ENCODE assay signal across 13 cellular contexts in the genomic region with DNA sequence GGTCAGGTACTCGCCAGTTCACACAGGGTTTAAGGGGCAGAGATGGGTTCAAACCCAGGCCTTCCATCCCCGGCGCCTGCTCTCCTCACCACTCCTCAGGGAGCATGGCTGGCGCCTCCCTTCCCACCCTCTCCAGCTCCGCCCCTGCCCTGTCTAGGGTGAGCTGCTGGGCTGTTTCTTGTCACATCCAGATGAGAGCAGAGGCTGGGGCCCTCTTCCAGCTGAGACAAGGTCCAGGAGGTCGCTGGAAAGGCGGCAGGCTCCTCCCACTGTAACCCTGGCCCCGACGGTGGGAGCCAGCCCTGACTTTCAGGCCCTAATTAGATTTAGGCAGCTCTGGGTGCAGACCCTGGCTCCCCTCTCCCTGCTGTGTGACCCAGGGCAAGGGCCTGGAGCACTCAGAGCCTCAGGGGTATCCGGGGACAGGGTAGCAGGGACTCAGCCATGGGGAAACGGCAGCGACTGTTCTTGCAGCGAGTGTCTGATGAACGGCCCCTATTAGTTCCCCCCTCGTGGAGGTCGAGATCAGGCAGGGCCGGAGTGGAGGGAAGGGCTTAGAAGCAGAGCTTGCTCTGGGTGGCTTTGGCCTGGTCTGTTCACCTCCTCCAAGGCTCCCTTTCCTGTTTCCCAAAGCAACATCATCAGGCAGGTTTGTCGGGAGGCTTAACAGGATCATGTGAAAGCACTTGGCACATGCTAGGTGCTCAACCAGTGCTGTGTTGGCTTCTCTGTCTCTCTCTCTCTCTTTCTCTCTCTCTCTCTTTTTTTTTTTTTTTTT. TPM values are rescaled to one million over a fixed set of nuclear protein-coding genes. Genes with fewer than 3 reads are reported as not detected.
DNase-seq lines count a peak whose midpoint lies in the region; ATAC-seq, FAIRE-seq and TF ChIP-seq lines count a peak whose summit lies in the region.
"Had no signal": no experiment of that assay in that cellular context is flagged by ENCODE, and none has a peak within 500 bp of the region (broad histone marks: within the 10 kb centered on the region; RNA-seq: fewer than 3 reads in every experiment).

No MANE protein-coding gene starts in this region.

- no peak overlapping the region for H3K4me3 Mint-ChIP-seq in WTC11
- H3K4me3 Mint-ChIP-seq: activated naive CD4-positive, alpha-beta T cell treated with anti-CD3 and anti-CD28 coated beads, Interleukin-2, amount 50 U/mL, for 24 hours; CD4-positive, alpha-beta T cell had no signal

- peaks cover 4% of the 10 kb centered on the region; the same call in 1 of the 2 replicates for H3K9me3 Mint-ChIP-seq in WTC11
- H3K9me3 Mint-ChIP-seq: activated naive CD4-positive, alpha-beta T cell treated with anti-CD3 and anti-CD28 coated beads, Interleukin-2, amount 50 U/mL, for 24 hours; CD4-positive, alpha-beta T cell had no signal

- no peak for DNase-seq in HTR-8/SVneo (ENCODE audit: insufficient read length, low spot score)
- no peak for DNase-seq in WTC11 (ENCODE audit: low spot score)
- peak; percentile 94 for DNase-seq in islet precursor cell
- no peak for DNase-seq in sciatic nerve (ENCODE audit: low spot score)
- DNase-seq in SIG-M5 (lab: John Stamatoyannopoulos, UW) = no peak
- DNase-seq in NCI-H1105 (lab: John Stamatoyannopoulos, UW) = no peak
- DNase-seq: CD4-positive, alpha-beta T cell; NCI-H1417 treated with DMSO at 0.1 percent for 48 hours; NCI-H526 treated with DMSO at 0.1 percent for 48 hours; psoas muscle; stimulated activated naive CD8-positive, alpha-beta T cell treated with anti-CD3 and anti-CD28 coated beads, Interleukin-15, Interleukin-2, amounts not matched to agents 100 U/mL and 50 U/mL, for 24 hours had no signal

- H3K4me1 Mint-ChIP-seq in WTC11 = peaks cover 27% of the 10 kb centered on the region

- CTCF ChIA-PET in WTC11 (lab: Charles Lee) = interaction anchor here (0.6 to 4.9 kb wide), 5 partner anchors 15 to 71 kb away, joined by 3 to 31 read pairs (median 3); no protein-coding TSS in a partner anchor

- no peaks in the 10 kb centered on the region for H3K36me3 Mint-ChIP-seq in WTC11
- H3K36me3 Mint-ChIP-seq: activated naive CD4-positive, alpha-beta T cell treated with anti-CD3 and anti-CD28 coated beads, Interleukin-2, amount 50 U/mL, for 24 hours had no signal

- no peak for TF ChIP-seq CTCF in WTC11 (IDR thresholded peaks at IDR 0.05)

- FAIRE-seq in HTR-8/SVneo (lab: Jason Lieb, UNC) = peak; percentile 4

- intact Hi-C loops in sciatic nerve (cut with DNase I) = no loop called here

- POLR2A ChIA-PET in WTC11 (lab: Charles Lee) = no interaction called here

- ATAC-seq in WTC11 (peak; percentile 37), sciatic nerve (peak; percentile 74), GM21360 (IDR thresholded peaks at IDR 0.05; ENCODE audit: unreplicated experiment) (no peak)
- ATAC-seq: psoas muscle; stimulated activated naive CD8-positive, alpha-beta T cell treated with anti-CD3 and anti-CD28 coated beads, Interleukin-15, Interleukin-2, amounts not matched to agents 100 U/mL and 50 U/mL, for 24 hours had no signal

- no peak overlapping the region for H3K27ac Mint-ChIP-seq in WTC11
- H3K27ac Mint-ChIP-seq: activated naive CD4-positive, alpha-beta T cell treated with anti-CD3 and anti-CD28 coated beads, Interleukin-2, amount 50 U/mL, for 24 hours; CD4-positive, alpha-beta T cell had no signal

- no peaks in the 10 kb centered on the region; the same call in none of the 2 replicates for H3K27me3 Mint-ChIP-seq in WTC11 (ENCODE audit: low read depth)
- H3K27me3 Mint-ChIP-seq: activated naive CD4-positive, alpha-beta T cell treated with anti-CD3 and anti-CD28 coated beads, Interleukin-2, amount 50 U/mL, for 24 hours had no signal

TF ChIP-seq in WTC11, 78 proteins besides CTCF, POLR2A, EP300 and RAD21:
- TF ChIP-seq KAT7 (CRISPR knock-in tag; IDR thresholded peaks at IDR 0.05; ENCODE audit: borderline replicate concordance) (no peak), ZBTB21 (CRISPR knock-in tag; IDR thresholded peaks at IDR 0.05; ENCODE audit: borderline replicate concordance) (no peak), FOXJ3 (CRISPR knock-in tag; IDR thresholded peaks at IDR 0.05; ENCODE audit: borderline replicate concordance) (no peak), NFYB (CRISPR knock-in tag; conservative IDR thresholded peaks at IDR 0.05; ENCODE audit: low read depth) (no peak), RELA (CRISPR knock-in tag; IDR thresholded peaks at IDR 0.05; ENCODE audit: borderline replicate concordance) (no peak), HMGA2 (CRISPR knock-in tag; IDR thresholded peaks at IDR 0.05) (no peak), EMX1 (CRISPR knock-in tag; IDR thresholded peaks at IDR 0.05) (no peak), TEAD1 (CRISPR knock-in tag; IDR thresholded peaks at IDR 0.05) (no peak), NFE2L1 (CRISPR knock-in tag; IDR thresholded peaks at IDR 0.05) (no peak), PREB (CRISPR knock-in tag; IDR thresholded peaks at IDR 0.05; ENCODE audit: borderline replicate concordance) (no peak)
- TF ChIP-seq, protein P1, sequence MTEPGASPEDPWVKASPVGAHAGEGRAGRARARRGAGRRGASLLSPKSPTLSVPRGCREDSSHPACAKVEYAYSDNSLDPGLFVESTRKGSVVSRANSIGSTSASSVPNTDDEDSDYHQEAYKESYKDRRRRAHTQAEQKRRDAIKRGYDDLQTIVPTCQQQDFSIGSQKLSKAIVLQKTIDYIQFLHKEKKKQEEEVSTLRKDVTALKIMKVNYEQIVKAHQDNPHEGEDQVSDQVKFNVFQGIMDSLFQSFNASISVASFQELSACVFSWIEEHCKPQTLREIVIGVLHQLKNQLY (CRISPR knock-in tag; IDR thresholded peaks at IDR 0.05) = no peak
TF ChIP-seq in WTC11: peak in this region for 0.

RNA-seq across cellular contexts. Expression of gene SNAI1, which starts 33.4 kb away (rescaled TPM):
- 7.0 to 8.7 TPM (median 7.9 TPM) in 3 replicates for total RNA-seq in WTC11 (2021)
- 32.6 TPM for total RNA-seq in sciatic nerve
